1 cellular context compared by ENCODE assay signal in the genomic region with DNA sequence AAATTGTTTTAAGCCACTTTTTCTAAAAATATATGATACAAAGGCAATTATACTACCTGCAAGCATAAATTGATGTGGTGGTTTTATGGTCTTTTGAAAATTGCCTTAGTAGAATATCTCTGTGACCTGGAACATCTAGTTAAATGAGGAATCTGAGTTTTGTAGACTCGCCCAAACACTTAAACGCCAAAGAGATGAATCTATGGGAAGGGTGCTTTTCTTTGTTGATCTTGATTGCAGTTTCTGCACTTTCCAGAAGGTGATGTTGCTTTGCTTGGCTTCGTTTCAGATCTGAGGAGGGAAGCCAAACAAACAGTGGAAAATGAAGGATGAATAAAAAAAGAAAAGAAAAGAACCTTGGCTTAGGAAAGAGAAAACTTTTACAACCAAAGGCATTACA.
TF ChIP-seq lines count a peak whose summit lies in the region.

No MANE protein-coding gene starts in this region.

TF ChIP-seq in HEK293, 187 proteins besides CTCF, POLR2A, EP300 and RAD21 (continued from another document and continues in another):
- TF ChIP-seq, protein P1, sequence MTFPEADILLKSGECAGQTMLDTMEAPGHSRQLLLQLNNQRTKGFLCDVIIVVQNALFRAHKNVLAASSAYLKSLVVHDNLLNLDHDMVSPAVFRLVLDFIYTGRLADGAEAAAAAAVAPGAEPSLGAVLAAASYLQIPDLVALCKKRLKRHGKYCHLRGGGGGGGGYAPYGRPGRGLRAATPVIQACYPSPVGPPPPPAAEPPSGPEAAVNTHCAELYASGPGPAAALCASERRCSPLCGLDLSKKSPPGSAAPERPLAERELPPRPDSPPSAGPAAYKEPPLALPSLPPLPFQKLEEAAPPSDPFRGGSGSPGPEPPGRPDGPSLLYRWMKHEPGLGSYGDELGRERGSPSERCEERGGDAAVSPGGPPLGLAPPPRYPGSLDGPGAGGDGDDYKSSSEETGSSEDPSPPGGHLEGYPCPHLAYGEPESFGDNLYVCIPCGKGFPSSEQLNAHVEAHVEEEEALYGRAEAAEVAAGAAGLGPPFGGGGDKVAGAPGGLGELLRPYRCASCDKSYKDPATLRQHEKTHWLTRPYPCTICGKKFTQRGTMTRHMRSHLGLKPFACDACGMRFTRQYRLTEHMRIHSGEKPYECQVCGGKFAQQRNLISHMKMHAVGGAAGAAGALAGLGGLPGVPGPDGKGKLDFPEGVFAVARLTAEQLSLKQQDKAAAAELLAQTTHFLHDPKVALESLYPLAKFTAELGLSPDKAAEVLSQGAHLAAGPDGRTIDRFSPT (tag by site-specific recombination; IDR thresholded peaks at IDR 0.05), result no peak
- TF ChIP-seq YY2 (tag by site-specific recombination; IDR thresholded peaks at IDR 0.05), result no peak
- no peak for TF ChIP-seq ZNF223 (tag by site-specific recombination; IDR thresholded peaks at IDR 0.05)
- TF ChIP-seq, protein P2, sequence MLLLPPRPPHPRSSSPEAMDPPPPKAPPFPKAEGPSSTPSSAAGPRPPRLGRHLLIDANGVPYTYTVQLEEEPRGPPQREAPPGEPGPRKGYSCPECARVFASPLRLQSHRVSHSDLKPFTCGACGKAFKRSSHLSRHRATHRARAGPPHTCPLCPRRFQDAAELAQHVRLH (tag by site-specific recombination; IDR thresholded peaks at IDR 0.05), result peak; percentile 56; the same call in 1 of the 2 replicates
- TF ChIP-seq ZNF623 (tag by site-specific recombination; IDR thresholded peaks at IDR 0.05), result no peak
- peak; percentile 74 for TF ChIP-seq ZNF843 (tag by site-specific recombination; IDR thresholded peaks at IDR 0.05)
- no peak for TF ChIP-seq ZNF324 (tag by site-specific recombination; IDR thresholded peaks at IDR 0.05)
- 0 out of 2 replicates have a peak, but pooled peaks have one; percentile 24 for TF ChIP-seq ZSCAN30 (tag by site-specific recombination; IDR thresholded peaks at IDR 0.05)
- TF ChIP-seq SALL2 (tag by site-specific recombination; IDR thresholded peaks at IDR 0.05; ENCODE audit: borderline replicate concordance), result no peak
- TF ChIP-seq ZBTB17 (tag by site-specific recombination; IDR thresholded peaks at IDR 0.05), result no peak
- TF ChIP-seq, protein P3, sequence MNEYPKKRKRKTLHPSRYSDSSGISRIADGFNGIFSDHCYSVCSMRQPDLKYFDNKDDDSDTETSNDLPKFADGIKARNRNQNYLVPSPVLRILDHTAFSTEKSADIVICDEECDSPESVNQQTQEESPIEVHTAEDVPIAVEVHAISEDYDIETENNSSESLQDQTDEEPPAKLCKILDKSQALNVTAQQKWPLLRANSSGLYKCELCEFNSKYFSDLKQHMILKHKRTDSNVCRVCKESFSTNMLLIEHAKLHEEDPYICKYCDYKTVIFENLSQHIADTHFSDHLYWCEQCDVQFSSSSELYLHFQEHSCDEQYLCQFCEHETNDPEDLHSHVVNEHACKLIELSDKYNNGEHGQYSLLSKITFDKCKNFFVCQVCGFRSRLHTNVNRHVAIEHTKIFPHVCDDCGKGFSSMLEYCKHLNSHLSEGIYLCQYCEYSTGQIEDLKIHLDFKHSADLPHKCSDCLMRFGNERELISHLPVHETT (tag by site-specific recombination; IDR thresholded peaks at IDR 0.05), result no peak
- peak; percentile 70; the same call in 1 of the 2 replicates for TF ChIP-seq ZNF561 (tag by site-specific recombination; IDR thresholded peaks at IDR 0.05; ENCODE audit: borderline replicate concordance)
- TF ChIP-seq ZNF768 (tag by site-specific recombination; IDR thresholded peaks at IDR 0.05), result no peak
- TF ChIP-seq ZNF423 (tag by site-specific recombination; IDR thresholded peaks at IDR 0.05), result no peak
- no peak for TF ChIP-seq ZNF292 (tag by site-specific recombination; IDR thresholded peaks at IDR 0.05; ENCODE audit: borderline replicate concordance, low read depth)
- no peak for TF ChIP-seq ZNF140 (tag by site-specific recombination; IDR thresholded peaks at IDR 0.05)
- no peak for TF ChIP-seq ZNF777 (tag by site-specific recombination; IDR thresholded peaks at IDR 0.05; ENCODE audit: borderline replicate concordance)
- TF ChIP-seq KLF17 (tag by site-specific recombination; IDR thresholded peaks at IDR 0.05), result no peak
- TF ChIP-seq ZNF629 (tag by site-specific recombination; IDR thresholded peaks at IDR 0.05), result no peak
- peak; percentile 75 for TF ChIP-seq WT1 (tag by site-specific recombination; IDR thresholded peaks at IDR 0.05)
- no peak for TF ChIP-seq IKZF3 (tag by site-specific recombination; IDR thresholded peaks at IDR 0.05)
- no peak for TF ChIP-seq ZBTB11 (tag by site-specific recombination; conservative IDR thresholded peaks at IDR 0.05; ENCODE audit: low read depth)
- TF ChIP-seq ZNF548 (tag by site-specific recombination; IDR thresholded peaks at IDR 0.05), result no peak
- TF ChIP-seq ELK4 (IDR thresholded peaks at IDR 0.05; ENCODE audit: borderline replicate concordance, low read depth, low read length), result no peak
- 0 out of 2 replicates have a peak, but pooled peaks have one; percentile 61 for TF ChIP-seq MZF1 (tag by site-specific recombination; IDR thresholded peaks at IDR 0.05; ENCODE audit: borderline replicate concordance)
- no peak for TF ChIP-seq ZNF791 (tag by site-specific recombination; IDR thresholded peaks at IDR 0.05)
- peak; percentile 60 for TF ChIP-seq ZXDB (tag by site-specific recombination; IDR thresholded peaks at IDR 0.05)
- no peak for TF ChIP-seq ZNF146 (tag by site-specific recombination; IDR thresholded peaks at IDR 0.05)
- TF ChIP-seq PRDM6 (tag by site-specific recombination; IDR thresholded peaks at IDR 0.05), result peak; percentile 100
- no peak for TF ChIP-seq ZBTB10 (tag by site-specific recombination; IDR thresholded peaks at IDR 0.05)
- TF ChIP-seq ZNF157 (tag by site-specific recombination; IDR thresholded peaks at IDR 0.05), result no peak
- TF ChIP-seq KLF8 (tag by site-specific recombination; IDR thresholded peaks at IDR 0.05), result peak; percentile 59
- no peak; the same call in 1 of the 2 replicates for TF ChIP-seq ZSCAN16 (tag by site-specific recombination; IDR thresholded peaks at IDR 0.05)
- TF ChIP-seq ZBTB1 (tag by site-specific recombination; IDR thresholded peaks at IDR 0.05), result no peak
- TF ChIP-seq ZNF513 (tag by site-specific recombination; IDR thresholded peaks at IDR 0.05), result no peak; the same call in 1 of the 2 replicates
- TF ChIP-seq ZNF354C (tag by site-specific recombination; IDR thresholded peaks at IDR 0.05; ENCODE audit: borderline replicate concordance, low read depth), result no peak
- TF ChIP-seq ZNF221 (tag by site-specific recombination; IDR thresholded peaks at IDR 0.05; ENCODE audit: borderline replicate concordance), result no peak
- TF ChIP-seq ZBTB20 (tag by site-specific recombination; IDR thresholded peaks at IDR 0.05), result peak; percentile 72
- TF ChIP-seq ZFP41 (tag by site-specific recombination; IDR thresholded peaks at IDR 0.05; ENCODE audit: borderline replicate concordance), result no peak
- no peak for TF ChIP-seq ZNF510 (tag by site-specific recombination; IDR thresholded peaks at IDR 0.05; ENCODE audit: insufficient replicate concordance)
- no peak for TF ChIP-seq ZNF184 (tag by site-specific recombination; IDR thresholded peaks at IDR 0.05)
- no peak for TF ChIP-seq GLI4 (tag by site-specific recombination; IDR thresholded peaks at IDR 0.05)
- no peak for TF ChIP-seq ZNF391 (tag by site-specific recombination; IDR thresholded peaks at IDR 0.05; ENCODE audit: borderline replicate concordance, low read depth)
